Comparison of ENCODE assay signal across 1 cellular context in the genomic region with DNA sequence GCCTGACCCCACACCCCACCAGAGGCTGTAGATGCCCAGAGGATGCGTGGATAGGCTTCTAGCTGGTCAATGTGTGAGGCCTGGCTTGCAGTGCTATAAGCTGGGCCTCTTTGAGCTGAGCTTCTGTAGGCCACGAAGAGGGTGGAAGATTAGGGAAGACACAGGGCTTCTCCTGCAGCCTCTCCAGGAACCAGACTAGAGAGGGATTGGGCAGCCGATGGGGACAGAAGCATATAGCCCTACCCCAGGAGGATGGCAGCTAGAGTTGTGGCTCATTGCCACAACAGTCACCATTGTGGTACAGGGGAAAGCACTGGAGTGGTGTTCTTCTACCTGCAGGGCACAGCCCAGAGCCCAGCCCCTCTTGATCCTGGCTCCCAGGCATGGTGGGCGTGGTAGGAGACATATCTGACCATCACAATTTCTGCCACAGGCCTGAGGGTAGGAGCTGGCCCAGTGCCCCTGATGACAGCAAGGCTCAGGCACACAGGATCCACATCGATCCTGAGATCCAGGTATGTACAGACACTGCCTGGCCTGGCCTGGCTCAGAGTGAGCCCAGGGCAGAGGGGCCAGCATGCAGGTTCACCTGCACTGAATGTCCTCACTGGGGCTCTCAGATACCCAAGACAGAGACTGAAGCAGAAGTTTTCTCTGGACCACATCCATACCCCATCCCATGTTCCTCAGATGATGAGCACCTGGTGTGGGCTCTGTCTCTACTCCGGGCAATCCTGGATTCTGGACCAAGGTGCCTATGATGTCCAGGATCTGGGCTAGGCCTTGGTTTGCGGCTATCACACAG.
TF ChIP-seq lines count a peak whose summit lies in the region.

No MANE protein-coding gene starts in this region.

TF ChIP-seq in HepG2, 621 proteins besides CTCF, POLR2A, EP300 and RAD21:
- no peak for TF ChIP-seq NFIC (IDR thresholded peaks at IDR 0.05; ENCODE audit: low read length)
- TF ChIP-seq, protein P1, sequence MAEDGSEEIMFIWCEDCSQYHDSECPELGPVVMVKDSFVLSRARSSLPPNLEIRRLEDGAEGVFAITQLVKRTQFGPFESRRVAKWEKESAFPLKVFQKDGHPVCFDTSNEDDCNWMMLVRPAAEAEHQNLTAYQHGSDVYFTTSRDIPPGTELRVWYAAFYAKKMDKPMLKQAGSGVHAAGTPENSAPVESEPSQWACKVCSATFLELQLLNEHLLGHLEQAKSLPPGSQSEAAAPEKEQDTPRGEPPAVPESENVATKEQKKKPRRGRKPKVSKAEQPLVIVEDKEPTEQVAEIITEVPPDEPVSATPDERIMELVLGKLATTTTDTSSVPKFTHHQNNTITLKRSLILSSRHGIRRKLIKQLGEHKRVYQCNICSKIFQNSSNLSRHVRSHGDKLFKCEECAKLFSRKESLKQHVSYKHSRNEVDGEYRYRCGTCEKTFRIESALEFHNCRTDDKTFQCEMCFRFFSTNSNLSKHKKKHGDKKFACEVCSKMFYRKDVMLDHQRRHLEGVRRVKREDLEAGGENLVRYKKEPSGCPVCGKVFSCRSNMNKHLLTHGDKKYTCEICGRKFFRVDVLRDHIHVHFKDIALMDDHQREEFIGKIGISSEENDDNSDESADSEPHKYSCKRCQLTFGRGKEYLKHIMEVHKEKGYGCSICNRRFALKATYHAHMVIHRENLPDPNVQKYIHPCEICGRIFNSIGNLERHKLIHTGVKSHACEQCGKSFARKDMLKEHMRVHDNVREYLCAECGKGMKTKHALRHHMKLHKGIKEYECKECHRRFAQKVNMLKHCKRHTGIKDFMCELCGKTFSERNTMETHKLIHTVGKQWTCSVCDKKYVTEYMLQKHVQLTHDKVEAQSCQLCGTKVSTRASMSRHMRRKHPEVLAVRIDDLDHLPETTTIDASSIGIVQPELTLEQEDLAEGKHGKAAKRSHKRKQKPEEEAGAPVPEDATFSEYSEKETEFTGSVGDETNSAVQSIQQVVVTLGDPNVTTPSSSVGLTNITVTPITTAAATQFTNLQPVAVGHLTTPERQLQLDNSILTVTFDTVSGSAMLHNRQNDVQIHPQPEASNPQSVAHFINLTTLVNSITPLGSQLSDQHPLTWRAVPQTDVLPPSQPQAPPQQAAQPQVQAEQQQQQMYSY (CRISPR knock-in tag; IDR thresholded peaks at IDR 0.05) = no peak
- TF ChIP-seq ZNF430 (CRISPR knock-in tag; IDR thresholded peaks at IDR 0.05) = no peak
- TF ChIP-seq ZNF282 (IDR thresholded peaks at IDR 0.05; ENCODE audit: partially characterized antibody) = no peak
- no peak for TF ChIP-seq ZC3H13 (CRISPR knock-in tag; IDR thresholded peaks at IDR 0.05)
- TF ChIP-seq, protein P2, sequence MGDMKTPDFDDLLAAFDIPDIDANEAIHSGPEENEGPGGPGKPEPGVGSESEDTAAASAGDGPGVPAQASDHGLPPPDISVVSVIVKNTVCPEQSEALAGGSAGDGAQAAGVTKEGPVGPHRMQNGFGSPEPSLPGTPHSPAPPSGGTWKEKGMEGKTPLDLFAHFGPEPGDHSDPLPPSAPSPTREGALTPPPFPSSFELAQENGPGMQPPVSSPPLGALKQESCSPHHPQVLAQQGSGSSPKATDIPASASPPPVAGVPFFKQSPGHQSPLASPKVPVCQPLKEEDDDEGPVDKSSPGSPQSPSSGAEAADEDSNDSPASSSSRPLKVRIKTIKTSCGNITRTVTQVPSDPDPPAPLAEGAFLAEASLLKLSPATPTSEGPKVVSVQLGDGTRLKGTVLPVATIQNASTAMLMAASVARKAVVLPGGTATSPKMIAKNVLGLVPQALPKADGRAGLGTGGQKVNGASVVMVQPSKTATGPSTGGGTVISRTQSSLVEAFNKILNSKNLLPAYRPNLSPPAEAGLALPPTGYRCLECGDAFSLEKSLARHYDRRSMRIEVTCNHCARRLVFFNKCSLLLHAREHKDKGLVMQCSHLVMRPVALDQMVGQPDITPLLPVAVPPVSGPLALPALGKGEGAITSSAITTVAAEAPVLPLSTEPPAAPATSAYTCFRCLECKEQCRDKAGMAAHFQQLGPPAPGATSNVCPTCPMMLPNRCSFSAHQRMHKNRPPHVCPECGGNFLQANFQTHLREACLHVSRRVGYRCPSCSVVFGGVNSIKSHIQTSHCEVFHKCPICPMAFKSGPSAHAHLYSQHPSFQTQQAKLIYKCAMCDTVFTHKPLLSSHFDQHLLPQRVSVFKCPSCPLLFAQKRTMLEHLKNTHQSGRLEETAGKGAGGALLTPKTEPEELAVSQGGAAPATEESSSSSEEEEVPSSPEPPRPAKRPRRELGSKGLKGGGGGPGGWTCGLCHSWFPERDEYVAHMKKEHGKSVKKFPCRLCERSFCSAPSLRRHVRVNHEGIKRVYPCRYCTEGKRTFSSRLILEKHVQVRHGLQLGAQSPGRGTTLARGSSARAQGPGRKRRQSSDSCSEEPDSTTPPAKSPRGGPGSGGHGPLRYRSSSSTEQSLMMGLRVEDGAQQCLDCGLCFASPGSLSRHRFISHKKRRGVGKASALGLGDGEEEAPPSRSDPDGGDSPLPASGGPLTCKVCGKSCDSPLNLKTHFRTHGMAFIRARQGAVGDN (CRISPR knock-in tag; IDR thresholded peaks at IDR 0.05) = 0 out of 2 replicates have a peak, but pooled peaks have one; percentile 0
- TF ChIP-seq ZNF326 (CRISPR knock-in tag; IDR thresholded peaks at IDR 0.05; ENCODE audit: borderline replicate concordance) = no peak
TF ChIP-seq in HepG2: peak in this region for 1.
